Comparison of ENCODE assay signal across 22 cellular contexts in genomic region chr18:51897884-51898283, GRCh38.
"Had no signal": no experiment of that assay in that cellular context is flagged by ENCODE, and none has a peak within 500 bp of the region (broad histone marks: within the 10 kb centered on the region; RNA-seq: fewer than 3 reads in every experiment).

No MANE protein-coding gene starts in this region.

- ATAC-seq: activated naive CD8-positive, alpha-beta T cell treated with anti-CD3 and anti-CD28 coated beads, Interleukin-2, amount 50 U/mL, for 24 hours; body of pancreas; esophagus mucosa; psoas muscle; right cardiac atrium had no signal

- H3K9me3 ChIP-seq: body of pancreas, pancreas, psoas muscle, thyroid gland had no signal

- H3K4me3 Mint-ChIP-seq: activated naive CD8-positive, alpha-beta T cell treated with anti-CD3 and anti-CD28 coated beads, Interleukin-2, amount 50 U/mL, for 24 hours; memory B cell; nephron progenitor cell; stimulated activated naive CD8-positive, alpha-beta T cell treated with anti-CD3 and anti-CD28 coated beads, Interleukin-15, Interleukin-2, amounts not matched to agents 100 ng/mL and 50 ng/mL, for 24 hours; T-helper 1 cell treated with Interleukin-12 subunit alpha and Interleukin-12 subunit beta and Interleukin-4 antibody, amounts not matched to agents 30 μg/mL and 1 μg/mL, for 36 hours had no signal

- H3K27ac Mint-ChIP-seq: activated naive CD8-positive, alpha-beta T cell treated with anti-CD3 and anti-CD28 coated beads, Interleukin-2, amount 50 U/mL, for 24 hours; memory B cell; nephron progenitor cell; stimulated activated naive CD8-positive, alpha-beta T cell treated with anti-CD3 and anti-CD28 coated beads, Interleukin-15, Interleukin-2, amounts not matched to agents 100 ng/mL and 50 ng/mL, for 24 hours; T-helper 1 cell treated with Interleukin-12 subunit alpha and Interleukin-12 subunit beta and Interleukin-4 antibody, amounts not matched to agents 30 μg/mL and 1 μg/mL, for 36 hours had no signal

- H3K27me3 Mint-ChIP-seq: activated naive CD8-positive, alpha-beta T cell treated with anti-CD3 and anti-CD28 coated beads, Interleukin-2, amount 50 U/mL, for 24 hours; memory B cell had no signal

- DNase-seq: activated CD4-positive, alpha-beta T cell treated with anti-CD3 and anti-CD28 coated beads for 4 hours; activated CD4-positive, alpha-beta T cell treated with anti-CD3 and anti-CD28 coated beads, Interleukin-2, amount 50 U/mL, for 48 hours; activated CD4-positive, CD25-positive, alpha-beta regulatory T cell; activated gamma-delta T cell; activated naive CD4-positive, alpha-beta T cell treated with anti-CD3 and anti-CD28 coated beads, Interleukin-2, amount 50 U/mL, for 16 hours; activated naive CD8-positive, alpha-beta T cell treated with anti-CD3 and anti-CD28 coated beads, Interleukin-2, amount 50 U/mL, for 24 hours; body of pancreas; central memory CD4-positive, alpha-beta T cell; effector memory CD4-positive, alpha-beta T cell; glutamatergic neuron; hippocampal formation; nephron progenitor cell; pancreas; psoas muscle; stimulated activated CD4-positive, alpha-beta T cell treated with anti-CD3 and anti-CD28 coated beads, Interleukin-1b, Interleukin-23, amount 100 ng/mL, for 48 hours; substantia nigra; thyroid gland had no signal

- H3K36me3 Mint-ChIP-seq: memory B cell had no signal

- H3K4me1 Mint-ChIP-seq: activated naive CD8-positive, alpha-beta T cell treated with anti-CD3 and anti-CD28 coated beads, Interleukin-2, amount 50 U/mL, for 24 hours; memory B cell had no signal

- H3K27ac ChIP-seq: body of pancreas, pancreas, psoas muscle, thyroid gland had no signal
